In the genomic region with DNA sequence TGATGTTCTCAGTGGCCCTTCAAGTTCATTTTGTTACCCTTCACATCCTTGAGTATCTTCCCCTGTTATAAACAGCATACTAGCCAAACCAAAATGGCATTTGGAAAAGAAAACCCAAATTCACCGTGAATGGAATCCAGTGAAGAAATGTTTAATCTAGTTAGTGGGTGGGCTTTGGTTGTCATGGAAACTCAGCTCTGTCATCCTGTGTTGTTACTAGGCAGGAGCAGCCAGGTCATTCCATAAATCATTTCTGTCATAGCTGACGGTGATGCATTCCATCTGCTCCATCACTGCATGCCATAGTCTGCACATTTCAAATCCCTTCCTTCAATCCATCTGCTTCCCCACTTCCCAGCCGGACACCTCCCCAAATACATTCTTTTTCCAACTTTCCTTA, we compare ENCODE assay signal across 9 cellular contexts.
A peak's percentile ranks its signal among the peaks of the same experiment; 100 is the strongest.
DNase-seq lines count a peak whose midpoint lies in the region; ATAC-seq and TF ChIP-seq lines count a peak whose summit lies in the region.
"Had no signal": no experiment of that assay in that cellular context is flagged by ENCODE, and none has a peak within 500 bp of the region (broad histone marks: within the 10 kb centered on the region; RNA-seq: fewer than 3 reads in every experiment).

No MANE protein-coding gene starts in this region.

- peak overlapping the region; percentile 15 for H3K4me3 Mint-ChIP-seq in chondrocyte (ENCODE audit: unreplicated experiment)
- H3K4me3 Mint-ChIP-seq in nephron: no peak overlapping the region

- H3K4me1 Mint-ChIP-seq in chondrocyte (ENCODE audit: low read depth) (peaks cover 35% of the 10 kb centered on the region), nephron (peaks cover 47% of the 10 kb centered on the region)

- H3K36me3 Mint-ChIP-seq in chondrocyte (ENCODE audit: low read depth): peaks cover 25% of the 10 kb centered on the region
- peaks cover 81% of the 10 kb centered on the region for H3K36me3 Mint-ChIP-seq in nephron (ENCODE audit: low read depth)

- no peak for ATAC-seq in GM19455 (IDR thresholded peaks at IDR 0.05; ENCODE audit: unreplicated experiment)
- no peak for ATAC-seq in GM21528 (IDR thresholded peaks at IDR 0.05; ENCODE audit: low FRiP score, unreplicated experiment)

- TF ChIP-seq CTCF in chondrocyte (IDR thresholded peaks at IDR 0.05) (no peak), nephron (IDR thresholded peaks at IDR 0.05; ENCODE audit: unreplicated experiment in 3 of 3) (no peak)

- H3K9me3 Mint-ChIP-seq in chondrocyte (ENCODE audit: low read depth) (no peaks in the 10 kb centered on the region), nephron (no peaks in the 10 kb centered on the region)

- no peaks in the 10 kb centered on the region for H3K27me3 Mint-ChIP-seq in chondrocyte (ENCODE audit: low read depth)
- no peaks in the 10 kb centered on the region for H3K27me3 Mint-ChIP-seq in nephron (ENCODE audit: low read depth)

- DNase-seq in ELF-1 (ENCODE audit: low read depth, low spot score): peak; percentile 31
- DNase-seq in NCI-H1930 (lab: John Stamatoyannopoulos, UW): peak; percentile 70 to 73
- DNase-seq in chondrocyte (ENCODE audit: low spot score): no peak
- DNase-seq in NCI-H510A treated with DMSO at 0.1 percent for 48 hours (lab: John Stamatoyannopoulos, UW): no peak
- DNase-seq in NCI-H1092 (lab: John Stamatoyannopoulos, UW): no peak
- DNase-seq: hypothalamus had no signal

- peak overlapping the region; percentile 94 for H3K27ac Mint-ChIP-seq in chondrocyte (ENCODE audit: unreplicated experiment)
- peak overlapping the region; percentile 41 to 77 (median 76) for H3K27ac Mint-ChIP-seq in nephron

Comparison
In these comparisons a context has a peak if more than half of its experiments do, and no peak if none do; other contexts are left out.
1. DNase-seq: peak in ELF-1 (single experiment) and NCI-H1930 (2 of 2); none in chondrocyte (single experiment), NCI-H510A treated with DMSO at 0.1 percent for 48 hours (single experiment) and NCI-H1092 (single experiment).